1 cellular context compared by ENCODE assay signal in the genomic region with DNA sequence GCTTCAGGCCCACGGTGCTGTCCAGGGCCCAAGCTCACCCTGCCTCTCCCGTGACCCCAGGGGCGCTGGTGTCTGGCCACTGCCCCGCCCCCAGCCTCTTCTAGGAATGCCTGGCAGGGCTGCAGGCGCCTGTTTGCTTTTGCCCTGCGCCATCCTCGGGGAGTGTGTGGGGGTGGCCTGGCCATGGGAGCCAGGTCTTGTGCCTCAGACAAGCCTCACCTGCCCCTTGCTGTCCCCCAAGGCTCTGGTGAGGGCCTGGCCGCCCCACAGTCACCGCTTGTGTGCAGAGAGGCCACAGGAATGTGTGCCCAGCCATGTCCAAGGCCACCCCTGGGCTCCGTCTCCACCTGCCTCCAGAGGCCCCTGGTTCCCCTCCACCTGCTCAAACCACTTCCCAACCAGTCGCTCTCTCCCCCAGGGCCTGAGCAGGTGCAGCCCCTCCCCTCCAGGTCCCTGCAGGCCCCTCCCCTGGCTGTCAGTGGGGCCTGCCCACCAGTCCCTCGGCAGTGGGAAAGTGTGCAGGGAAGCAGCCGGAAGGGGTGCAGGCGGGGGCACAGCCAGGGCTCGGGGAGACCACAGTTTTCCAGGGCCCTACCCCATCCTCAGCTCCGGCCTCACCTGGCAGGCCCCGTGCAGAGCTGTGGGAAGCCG.
TF ChIP-seq lines count a peak whose summit lies in the region.

No MANE protein-coding gene starts in this region.

TF ChIP-seq in HepG2, 621 proteins besides CTCF, POLR2A, EP300 and RAD21 (continued from another document and continues in another):
- TF ChIP-seq, protein P1, sequence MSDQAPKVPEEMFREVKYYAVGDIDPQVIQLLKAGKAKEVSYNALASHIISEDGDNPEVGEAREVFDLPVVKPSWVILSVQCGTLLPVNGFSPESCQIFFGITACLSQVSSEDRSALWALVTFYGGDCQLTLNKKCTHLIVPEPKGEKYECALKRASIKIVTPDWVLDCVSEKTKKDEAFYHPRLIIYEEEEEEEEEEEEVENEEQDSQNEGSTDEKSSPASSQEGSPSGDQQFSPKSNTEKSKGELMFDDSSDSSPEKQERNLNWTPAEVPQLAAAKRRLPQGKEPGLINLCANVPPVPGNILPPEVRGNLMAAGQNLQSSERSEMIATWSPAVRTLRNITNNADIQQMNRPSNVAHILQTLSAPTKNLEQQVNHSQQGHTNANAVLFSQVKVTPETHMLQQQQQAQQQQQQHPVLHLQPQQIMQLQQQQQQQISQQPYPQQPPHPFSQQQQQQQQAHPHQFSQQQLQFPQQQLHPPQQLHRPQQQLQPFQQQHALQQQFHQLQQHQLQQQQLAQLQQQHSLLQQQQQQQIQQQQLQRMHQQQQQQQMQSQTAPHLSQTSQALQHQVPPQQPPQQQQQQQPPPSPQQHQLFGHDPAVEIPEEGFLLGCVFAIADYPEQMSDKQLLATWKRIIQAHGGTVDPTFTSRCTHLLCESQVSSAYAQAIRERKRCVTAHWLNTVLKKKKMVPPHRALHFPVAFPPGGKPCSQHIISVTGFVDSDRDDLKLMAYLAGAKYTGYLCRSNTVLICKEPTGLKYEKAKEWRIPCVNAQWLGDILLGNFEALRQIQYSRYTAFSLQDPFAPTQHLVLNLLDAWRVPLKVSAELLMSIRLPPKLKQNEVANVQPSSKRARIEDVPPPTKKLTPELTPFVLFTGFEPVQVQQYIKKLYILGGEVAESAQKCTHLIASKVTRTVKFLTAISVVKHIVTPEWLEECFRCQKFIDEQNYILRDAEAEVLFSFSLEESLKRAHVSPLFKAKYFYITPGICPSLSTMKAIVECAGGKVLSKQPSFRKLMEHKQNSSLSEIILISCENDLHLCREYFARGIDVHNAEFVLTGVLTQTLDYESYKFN (CRISPR knock-in tag; conservative IDR thresholded peaks at IDR 0.05) = peak; percentile 84
- TF ChIP-seq, protein P2, sequence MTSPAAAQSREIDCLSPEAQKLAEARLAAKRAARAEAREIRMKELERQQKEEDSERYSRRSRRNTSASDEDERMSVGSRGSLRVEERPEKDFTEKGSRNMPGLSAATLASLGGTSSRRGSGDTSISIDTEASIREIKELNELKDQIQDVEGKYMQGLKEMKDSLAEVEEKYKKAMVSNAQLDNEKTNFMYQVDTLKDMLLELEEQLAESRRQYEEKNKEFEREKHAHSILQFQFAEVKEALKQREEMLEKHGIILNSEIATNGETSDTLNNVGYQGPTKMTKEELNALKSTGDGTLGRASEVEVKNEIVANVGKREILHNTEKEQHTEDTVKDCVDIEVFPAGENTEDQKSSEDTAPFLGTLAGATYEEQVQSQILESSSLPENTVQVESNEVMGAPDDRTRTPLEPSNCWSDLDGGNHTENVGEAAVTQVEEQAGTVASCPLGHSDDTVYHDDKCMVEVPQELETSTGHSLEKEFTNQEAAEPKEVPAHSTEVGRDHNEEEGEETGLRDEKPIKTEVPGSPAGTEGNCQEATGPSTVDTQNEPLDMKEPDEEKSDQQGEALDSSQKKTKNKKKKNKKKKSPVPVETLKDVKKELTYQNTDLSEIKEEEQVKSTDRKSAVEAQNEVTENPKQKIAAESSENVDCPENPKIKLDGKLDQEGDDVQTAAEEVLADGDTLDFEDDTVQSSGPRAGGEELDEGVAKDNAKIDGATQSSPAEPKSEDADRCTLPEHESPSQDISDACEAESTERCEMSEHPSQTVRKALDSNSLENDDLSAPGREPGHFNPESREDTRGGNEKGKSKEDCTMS (CRISPR knock-in tag; conservative IDR thresholded peaks at IDR 0.05) = no peak
- TF ChIP-seq RORA (CRISPR knock-in tag; IDR thresholded peaks at IDR 0.05) = no peak
- TF ChIP-seq, protein P3, sequence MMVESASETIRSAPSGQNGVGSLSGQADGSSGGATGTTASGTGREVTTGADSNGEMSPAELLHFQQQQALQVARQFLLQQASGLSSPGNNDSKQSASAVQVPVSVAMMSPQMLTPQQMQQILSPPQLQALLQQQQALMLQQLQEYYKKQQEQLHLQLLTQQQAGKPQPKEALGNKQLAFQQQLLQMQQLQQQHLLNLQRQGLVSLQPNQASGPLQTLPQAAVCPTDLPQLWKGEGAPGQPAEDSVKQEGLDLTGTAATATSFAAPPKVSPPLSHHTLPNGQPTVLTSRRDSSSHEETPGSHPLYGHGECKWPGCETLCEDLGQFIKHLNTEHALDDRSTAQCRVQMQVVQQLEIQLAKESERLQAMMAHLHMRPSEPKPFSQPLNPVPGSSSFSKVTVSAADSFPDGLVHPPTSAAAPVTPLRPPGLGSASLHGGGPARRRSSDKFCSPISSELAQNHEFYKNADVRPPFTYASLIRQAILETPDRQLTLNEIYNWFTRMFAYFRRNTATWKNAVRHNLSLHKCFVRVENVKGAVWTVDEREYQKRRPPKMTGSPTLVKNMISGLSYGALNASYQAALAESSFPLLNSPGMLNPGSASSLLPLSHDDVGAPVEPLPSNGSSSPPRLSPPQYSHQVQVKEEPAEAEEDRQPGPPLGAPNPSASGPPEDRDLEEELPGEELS (CRISPR knock-in tag; IDR thresholded peaks at IDR 0.05) = peak; percentile 26; the same call in 1 of the 2 replicates
- no peak for TF ChIP-seq PCBP2 (optimal IDR thresholded peaks at IDR 0.05; ENCODE audit: low read depth, low read length, poor library complexity, severe bottlenecking)
- peak; percentile 54; the same call in 1 of the 2 replicates for TF ChIP-seq PHF21A (CRISPR knock-in tag; IDR thresholded peaks at IDR 0.05)
- TF ChIP-seq, protein P4, sequence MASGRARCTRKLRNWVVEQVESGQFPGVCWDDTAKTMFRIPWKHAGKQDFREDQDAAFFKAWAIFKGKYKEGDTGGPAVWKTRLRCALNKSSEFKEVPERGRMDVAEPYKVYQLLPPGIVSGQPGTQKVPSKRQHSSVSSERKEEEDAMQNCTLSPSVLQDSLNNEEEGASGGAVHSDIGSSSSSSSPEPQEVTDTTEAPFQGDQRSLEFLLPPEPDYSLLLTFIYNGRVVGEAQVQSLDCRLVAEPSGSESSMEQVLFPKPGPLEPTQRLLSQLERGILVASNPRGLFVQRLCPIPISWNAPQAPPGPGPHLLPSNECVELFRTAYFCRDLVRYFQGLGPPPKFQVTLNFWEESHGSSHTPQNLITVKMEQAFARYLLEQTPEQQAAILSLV (CRISPR knock-in tag; IDR thresholded peaks at IDR 0.05; ENCODE audit: borderline replicate concordance) = peak; percentile 89; the same call in 1 of the 2 replicates
- no peak for TF ChIP-seq NFIB (CRISPR knock-in tag; IDR thresholded peaks at IDR 0.05; ENCODE audit: borderline replicate concordance)
- TF ChIP-seq ZNF660 (CRISPR knock-in tag; IDR thresholded peaks at IDR 0.05; ENCODE audit: borderline replicate concordance, low read depth) = no peak
- no peak for TF ChIP-seq ZNF143 (CRISPR knock-in tag; IDR thresholded peaks at IDR 0.05)
- TF ChIP-seq KLF11 (CRISPR knock-in tag; IDR thresholded peaks at IDR 0.05) = peak; percentile 68; the same call in 1 of the 2 replicates
- no peak for TF ChIP-seq ZFP36L1 (CRISPR knock-in tag; IDR thresholded peaks at IDR 0.05)
- TF ChIP-seq, protein P5, sequence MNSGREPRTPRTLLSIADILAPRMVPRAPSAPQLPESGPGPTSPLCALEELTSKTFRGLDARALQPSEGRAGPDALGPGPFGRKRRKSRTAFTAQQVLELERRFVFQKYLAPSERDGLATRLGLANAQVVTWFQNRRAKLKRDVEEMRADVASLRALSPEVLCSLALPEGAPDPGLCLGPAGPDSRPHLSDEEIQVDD (CRISPR knock-in tag; IDR thresholded peaks at IDR 0.05; ENCODE audit: borderline replicate concordance) = no peak
- TF ChIP-seq, protein P6, sequence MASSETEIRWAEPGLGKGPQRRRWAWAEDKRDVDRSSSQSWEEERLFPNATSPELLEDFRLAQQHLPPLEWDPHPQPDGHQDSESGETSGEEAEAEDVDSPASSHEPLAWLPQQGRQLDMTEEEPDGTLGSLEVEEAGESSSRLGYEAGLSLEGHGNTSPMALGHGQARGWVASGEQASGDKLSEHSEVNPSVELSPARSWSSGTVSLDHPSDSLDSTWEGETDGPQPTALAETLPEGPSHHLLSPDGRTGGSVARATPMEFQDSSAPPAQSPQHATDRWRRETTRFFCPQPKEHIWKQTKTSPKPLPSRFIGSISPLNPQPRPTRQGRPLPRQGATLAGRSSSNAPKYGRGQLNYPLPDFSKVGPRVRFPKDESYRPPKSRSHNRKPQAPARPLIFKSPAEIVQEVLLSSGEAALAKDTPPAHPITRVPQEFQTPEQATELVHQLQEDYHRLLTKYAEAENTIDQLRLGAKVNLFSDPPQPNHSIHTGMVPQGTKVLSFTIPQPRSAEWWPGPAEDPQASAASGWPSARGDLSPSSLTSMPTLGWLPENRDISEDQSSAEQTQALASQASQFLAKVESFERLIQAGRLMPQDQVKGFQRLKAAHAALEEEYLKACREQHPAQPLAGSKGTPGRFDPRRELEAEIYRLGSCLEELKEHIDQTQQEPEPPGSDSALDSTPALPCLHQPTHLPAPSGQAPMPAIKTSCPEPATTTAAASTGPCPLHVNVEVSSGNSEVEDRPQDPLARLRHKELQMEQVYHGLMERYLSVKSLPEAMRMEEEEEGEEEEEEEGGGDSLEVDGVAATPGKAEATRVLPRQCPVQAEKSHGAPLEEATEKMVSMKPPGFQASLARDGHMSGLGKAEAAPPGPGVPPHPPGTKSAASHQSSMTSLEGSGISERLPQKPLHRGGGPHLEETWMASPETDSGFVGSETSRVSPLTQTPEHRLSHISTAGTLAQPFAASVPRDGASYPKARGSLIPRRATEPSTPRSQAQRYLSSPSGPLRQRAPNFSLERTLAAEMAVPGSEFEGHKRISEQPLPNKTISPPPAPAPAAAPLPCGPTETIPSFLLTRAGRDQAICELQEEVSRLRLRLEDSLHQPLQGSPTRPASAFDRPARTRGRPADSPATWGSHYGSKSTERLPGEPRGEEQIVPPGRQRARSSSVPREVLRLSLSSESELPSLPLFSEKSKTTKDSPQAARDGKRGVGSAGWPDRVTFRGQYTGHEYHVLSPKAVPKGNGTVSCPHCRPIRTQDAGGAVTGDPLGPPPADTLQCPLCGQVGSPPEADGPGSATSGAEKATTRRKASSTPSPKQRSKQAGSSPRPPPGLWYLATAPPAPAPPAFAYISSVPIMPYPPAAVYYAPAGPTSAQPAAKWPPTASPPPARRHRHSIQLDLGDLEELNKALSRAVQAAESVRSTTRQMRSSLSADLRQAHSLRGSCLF (CRISPR knock-in tag; IDR thresholded peaks at IDR 0.05; ENCODE audit: borderline replicate concordance) = no peak
- TF ChIP-seq, protein P7, sequence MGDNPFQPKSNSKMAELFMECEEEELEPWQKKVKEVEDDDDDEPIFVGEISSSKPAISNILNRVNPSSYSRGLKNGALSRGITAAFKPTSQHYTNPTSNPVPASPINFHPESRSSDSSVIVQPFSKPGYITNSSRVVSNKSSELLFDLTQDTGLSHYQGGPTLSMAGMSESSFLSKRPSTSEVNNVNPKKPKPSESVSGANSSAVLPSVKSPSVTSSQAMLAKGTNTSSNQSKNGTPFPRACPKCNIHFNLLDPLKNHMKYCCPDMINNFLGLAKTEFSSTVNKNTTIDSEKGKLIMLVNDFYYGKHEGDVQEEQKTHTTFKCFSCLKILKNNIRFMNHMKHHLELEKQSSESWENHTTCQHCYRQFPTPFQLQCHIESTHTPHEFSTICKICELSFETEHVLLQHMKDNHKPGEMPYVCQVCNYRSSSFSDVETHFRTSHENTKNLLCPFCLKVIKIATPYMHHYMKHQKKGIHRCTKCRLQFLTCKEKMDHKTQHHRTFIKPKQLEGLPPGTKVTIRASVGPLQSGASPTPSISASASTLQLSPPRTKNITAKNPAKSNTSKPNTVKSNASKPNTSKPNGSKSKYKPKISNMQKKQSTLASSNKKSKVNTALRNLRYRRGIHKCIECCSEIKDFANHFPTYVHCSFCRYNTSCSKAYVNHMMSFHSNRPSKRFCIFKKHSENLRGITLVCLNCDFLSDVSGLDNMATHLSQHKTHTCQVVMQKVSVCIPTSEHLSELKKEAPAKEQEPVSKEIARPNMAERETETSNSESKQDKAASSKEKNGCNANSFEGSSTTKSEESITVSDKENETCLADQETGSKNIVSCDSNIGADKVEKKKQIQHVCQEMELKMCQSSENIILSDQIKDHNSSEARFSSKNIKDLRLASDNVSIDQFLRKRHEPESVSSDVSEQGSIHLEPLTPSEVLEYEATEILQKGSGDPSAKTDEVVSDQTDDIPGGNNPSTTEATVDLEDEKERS (CRISPR knock-in tag; IDR thresholded peaks at IDR 0.05) = peak; percentile 33; the same call in 1 of the 2 replicates
- no peak for TF ChIP-seq IKZF4 (CRISPR knock-in tag; IDR thresholded peaks at IDR 0.05; ENCODE audit: borderline replicate concordance, low read depth, not compliant biosample characterization)
- peak; percentile 49; the same call in 1 of the 2 replicates for TF ChIP-seq ZNF350 (CRISPR knock-in tag; IDR thresholded peaks at IDR 0.05; ENCODE audit: borderline replicate concordance, low read depth)
- peak; percentile 62 for TF ChIP-seq ZNF121 (CRISPR knock-in tag; IDR thresholded peaks at IDR 0.05)
- no peak for TF ChIP-seq ZNF780A (CRISPR knock-in tag; IDR thresholded peaks at IDR 0.05)
- no peak for TF ChIP-seq SMARCC2 (IDR thresholded peaks at IDR 0.05)
- no peak for TF ChIP-seq ZNF674 (CRISPR knock-in tag; IDR thresholded peaks at IDR 0.05; ENCODE audit: low read depth)
- TF ChIP-seq, protein P8, sequence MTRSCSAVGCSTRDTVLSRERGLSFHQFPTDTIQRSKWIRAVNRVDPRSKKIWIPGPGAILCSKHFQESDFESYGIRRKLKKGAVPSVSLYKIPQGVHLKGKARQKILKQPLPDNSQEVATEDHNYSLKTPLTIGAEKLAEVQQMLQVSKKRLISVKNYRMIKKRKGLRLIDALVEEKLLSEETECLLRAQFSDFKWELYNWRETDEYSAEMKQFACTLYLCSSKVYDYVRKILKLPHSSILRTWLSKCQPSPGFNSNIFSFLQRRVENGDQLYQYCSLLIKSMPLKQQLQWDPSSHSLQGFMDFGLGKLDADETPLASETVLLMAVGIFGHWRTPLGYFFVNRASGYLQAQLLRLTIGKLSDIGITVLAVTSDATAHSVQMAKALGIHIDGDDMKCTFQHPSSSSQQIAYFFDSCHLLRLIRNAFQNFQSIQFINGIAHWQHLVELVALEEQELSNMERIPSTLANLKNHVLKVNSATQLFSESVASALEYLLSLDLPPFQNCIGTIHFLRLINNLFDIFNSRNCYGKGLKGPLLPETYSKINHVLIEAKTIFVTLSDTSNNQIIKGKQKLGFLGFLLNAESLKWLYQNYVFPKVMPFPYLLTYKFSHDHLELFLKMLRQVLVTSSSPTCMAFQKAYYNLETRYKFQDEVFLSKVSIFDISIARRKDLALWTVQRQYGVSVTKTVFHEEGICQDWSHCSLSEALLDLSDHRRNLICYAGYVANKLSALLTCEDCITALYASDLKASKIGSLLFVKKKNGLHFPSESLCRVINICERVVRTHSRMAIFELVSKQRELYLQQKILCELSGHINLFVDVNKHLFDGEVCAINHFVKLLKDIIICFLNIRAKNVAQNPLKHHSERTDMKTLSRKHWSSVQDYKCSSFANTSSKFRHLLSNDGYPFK (CRISPR knock-in tag; IDR thresholded peaks at IDR 0.05; ENCODE audit: borderline replicate concordance) = no peak
- no peak for TF ChIP-seq TP53 (CRISPR knock-in tag; conservative IDR thresholded peaks at IDR 0.05)
- no peak for TF ChIP-seq ZNF431 (CRISPR knock-in tag; IDR thresholded peaks at IDR 0.05; ENCODE audit: borderline replicate concordance, low read depth)
- no peak for TF ChIP-seq ZNF850 (CRISPR knock-in tag; conservative IDR thresholded peaks at IDR 0.05)
- peak; percentile 40; the same call in 1 of the 2 replicates for TF ChIP-seq ZNF790 (CRISPR knock-in tag; IDR thresholded peaks at IDR 0.05; ENCODE audit: borderline replicate concordance)
